ENCODE assay signal across 8 cellular contexts in the genomic region with DNA sequence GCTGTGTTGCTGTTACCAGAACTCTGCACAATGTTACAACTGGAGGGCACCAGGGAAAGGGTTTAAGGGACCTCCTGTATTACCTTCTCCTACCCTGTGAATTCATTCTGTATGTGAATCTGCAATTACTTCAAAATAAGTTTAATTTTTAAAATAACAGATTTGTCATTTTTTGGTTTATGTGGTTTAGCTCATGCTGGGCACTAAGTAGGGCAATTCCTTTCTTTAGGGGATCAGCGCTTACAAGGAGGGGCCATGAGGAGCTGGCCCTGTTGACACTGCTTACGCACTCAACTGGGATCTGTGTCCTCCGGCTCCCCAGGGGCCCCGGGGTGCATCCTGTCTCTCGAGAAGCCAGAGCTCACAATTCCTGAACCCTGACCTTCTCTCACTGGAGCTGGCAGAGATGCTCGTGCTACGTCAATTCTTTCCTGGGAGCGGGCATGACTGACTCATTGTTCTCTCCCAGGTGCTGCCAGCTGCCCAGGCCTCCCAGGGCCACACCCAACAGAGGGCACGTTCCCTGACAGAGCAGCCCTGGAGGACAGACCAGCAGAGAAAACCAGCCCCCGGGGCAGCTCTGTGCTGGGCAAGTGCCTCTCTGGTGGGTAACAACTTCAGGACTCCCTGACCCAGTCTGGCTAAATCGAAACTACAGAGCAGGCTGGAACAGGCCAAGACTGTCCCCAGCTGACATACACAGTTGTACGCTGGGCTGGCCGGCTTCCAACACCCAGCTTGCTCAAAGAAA. TPM values are rescaled to one million over a fixed set of nuclear protein-coding genes. Genes with fewer than 3 reads are reported as not detected.
DNase-seq lines count a peak whose midpoint lies in the region; ATAC-seq and TF ChIP-seq lines count a peak whose summit lies in the region.

No MANE protein-coding gene starts in this region.

- DNase-seq in HUDEP-2 (lab: John Stamatoyannopoulos, UW; ENCODE audit: unreplicated experiment in 76 of 76) (peak in 41 of 76 experiments; percentile 3 to 57 (median 27)), kidney glomerular epithelial cell (lab: John Stamatoyannopoulos, UW) (peak; percentile 29), superior temporal gyrus (ENCODE audit: extremely low spot score) (peak; percentile 67), NCI-H82 treated with DMSO at 0.1 percent for 48 hours (lab: John Stamatoyannopoulos, UW; ENCODE audit: unreplicated experiment) (no peak), NK-92 (lab: John Stamatoyannopoulos, UW; ENCODE audit: unreplicated experiment) (no peak)
- DNase-seq in activated naive CD8-positive, alpha-beta T cell treated with anti-CD3 and anti-CD28 coated beads, Interleukin-2, amount 50 U/mL, for 24 hours, result no peak

- peak overlapping the region; percentile 54 to 94 (median 84) for H3K27ac Mint-ChIP-seq in brain
- no peak overlapping the region for H3K27ac Mint-ChIP-seq in activated naive CD8-positive, alpha-beta T cell treated with anti-CD3 and anti-CD28 coated beads, Interleukin-2, amount 50 U/mL, for 24 hours

- H3K27me3 Mint-ChIP-seq in brain, result peaks cover 2% of the 10 kb centered on the region
- H3K27me3 Mint-ChIP-seq in activated naive CD8-positive, alpha-beta T cell treated with anti-CD3 and anti-CD28 coated beads, Interleukin-2, amount 50 U/mL, for 24 hours, result no peaks in the 10 kb centered on the region

- H3K36me3 Mint-ChIP-seq in brain, result peaks cover 52% of the 10 kb centered on the region
- H3K36me3 Mint-ChIP-seq in activated naive CD8-positive, alpha-beta T cell treated with anti-CD3 and anti-CD28 coated beads, Interleukin-2, amount 50 U/mL, for 24 hours (ENCODE audit: low read depth), result no peaks in the 10 kb centered on the region

- peak overlapping the region in 4 of 5 experiments; percentile 31 to 73 (median 60) for H3K4me3 Mint-ChIP-seq in brain
- no peak overlapping the region for H3K4me3 Mint-ChIP-seq in activated naive CD8-positive, alpha-beta T cell treated with anti-CD3 and anti-CD28 coated beads, Interleukin-2, amount 50 U/mL, for 24 hours

- no peaks in the 10 kb centered on the region for H3K9me3 Mint-ChIP-seq in brain
- no peaks in the 10 kb centered on the region for H3K9me3 Mint-ChIP-seq in activated naive CD8-positive, alpha-beta T cell treated with anti-CD3 and anti-CD28 coated beads, Interleukin-2, amount 50 U/mL, for 24 hours

- no peak for TF ChIP-seq CTCF in brain (conservative IDR thresholded peaks at IDR 0.05)

- peaks cover 96% of the 10 kb centered on the region for H3K4me1 Mint-ChIP-seq in brain
- H3K4me1 Mint-ChIP-seq in activated naive CD8-positive, alpha-beta T cell treated with anti-CD3 and anti-CD28 coated beads, Interleukin-2, amount 50 U/mL, for 24 hours, result no peaks in the 10 kb centered on the region

- ATAC-seq in HG02852 (IDR thresholded peaks at IDR 0.05; ENCODE audit: unreplicated experiment), result no peak
- ATAC-seq in activated naive CD8-positive, alpha-beta T cell treated with anti-CD3 and anti-CD28 coated beads, Interleukin-2, amount 50 U/mL, for 24 hours, result no peak

RNA-seq across cellular contexts. Expression of a gene that starts 36.8 kb away (rescaled TPM):
- 37.8 TPM for polyA plus RNA-seq in brain (ENCODE audit: insufficient read depth, low read depth, low replicate concordance)

Comparison
In these comparisons a context has a peak if more than half of its experiments do, and no peak if none do; other contexts are left out.
1. DNase-seq: peak in HUDEP-2 (41 of 76), kidney glomerular epithelial cell (single experiment) and superior temporal gyrus (single experiment); none in NCI-H82 treated with DMSO at 0.1 percent for 48 hours (single experiment), NK-92 (single experiment) and activated naive CD8-positive, alpha-beta T cell treated with anti-CD3 and anti-CD28 coated beads, Interleukin-2, amount 50 U/mL, for 24 hours (single experiment).